9 cellular contexts compared by ENCODE assay signal in genomic region chr4:157204634-157205244, GRCh38. TPM values are rescaled to one million over a fixed set of nuclear protein-coding genes. Genes with fewer than 3 reads are reported as not detected.
A peak's percentile ranks its signal among the peaks of the same experiment; 100 is the strongest.
DNase-seq lines count a peak whose midpoint lies in the region; ATAC-seq and TF ChIP-seq lines count a peak whose summit lies in the region.
"Had no signal": no experiment of that assay in that cellular context is flagged by ENCODE, and none has a peak within 500 bp of the region (broad histone marks: within the 10 kb centered on the region; RNA-seq: fewer than 3 reads in every experiment).

No MANE protein-coding gene starts in this region.

- H3K27ac Mint-ChIP-seq in activated CD4-positive, alpha-beta memory T cell treated with anti-CD3 and anti-CD28 coated beads for 36 hours: no peak overlapping the region
- H3K27ac Mint-ChIP-seq in activated CD4-positive, alpha-beta memory T cell treated with anti-CD3 and anti-CD28 coated beads, Interleukin-2, amount 10 ng/mL, durations not matched to agents 7 days and 5 days: no peak overlapping the region
- H3K27ac Mint-ChIP-seq: naive thymus-derived CD8-positive, alpha-beta T cell had no signal

- no peaks in the 10 kb centered on the region for H3K9me3 Mint-ChIP-seq in activated CD4-positive, alpha-beta memory T cell treated with anti-CD3 and anti-CD28 coated beads for 36 hours
- H3K9me3 Mint-ChIP-seq in activated CD4-positive, alpha-beta memory T cell treated with anti-CD3 and anti-CD28 coated beads, Interleukin-2, amount 10 ng/mL, durations not matched to agents 7 days and 5 days: no peaks in the 10 kb centered on the region

- ATAC-seq in HG03039 (IDR thresholded peaks at IDR 0.05; ENCODE audit: unreplicated experiment) (peak; percentile 59), psoas muscle (no peak)
- ATAC-seq: naive thymus-derived CD8-positive, alpha-beta T cell had no signal

- WGBS in mammary epithelial cell (ENCODE audit: low coverage, missing lambda C conversion rate): 73% methylated on average over 16 of the region's 17 CpGs
- WGBS in psoas muscle, 3 donors: 78 to 80% (median 79%) methylated on average over 17 of the region's 17 CpGs

- H3K36me3 Mint-ChIP-seq in activated CD4-positive, alpha-beta memory T cell treated with anti-CD3 and anti-CD28 coated beads for 36 hours: no peaks in the 10 kb centered on the region
- H3K36me3 Mint-ChIP-seq in activated CD4-positive, alpha-beta memory T cell treated with anti-CD3 and anti-CD28 coated beads, Interleukin-2, amount 10 ng/mL, durations not matched to agents 7 days and 5 days (ENCODE audit: low read depth): no peaks in the 10 kb centered on the region
- H3K36me3 Mint-ChIP-seq: naive thymus-derived CD8-positive, alpha-beta T cell had no signal

- H3K4me3 Mint-ChIP-seq in activated CD4-positive, alpha-beta memory T cell treated with anti-CD3 and anti-CD28 coated beads for 36 hours: no peak overlapping the region
- H3K4me3 Mint-ChIP-seq in activated CD4-positive, alpha-beta memory T cell treated with anti-CD3 and anti-CD28 coated beads, Interleukin-2, amount 10 ng/mL, durations not matched to agents 7 days and 5 days: no peak overlapping the region
- H3K4me3 Mint-ChIP-seq: naive thymus-derived CD8-positive, alpha-beta T cell had no signal

- H3K4me3 ChIP-seq in mammary epithelial cell (replicated peaks in 1 of 3; ENCODE audit: insufficient read depth in 1 of 3, low read depth in 2 of 3, low read length in 3 of 3) (no peak overlapping the region), psoas muscle (no peak overlapping the region), uterus (no peak overlapping the region)

- H3K27ac ChIP-seq in mammary epithelial cell (ENCODE audit: insufficient read depth, low read depth, low read length): no peak overlapping the region
- no peak overlapping the region for H3K27ac ChIP-seq in psoas muscle
- no peak overlapping the region for H3K27ac ChIP-seq in uterus

- peak; percentile 13 for DNase-seq in activated CD4-positive, alpha-beta memory T cell treated with anti-CD3 and anti-CD28 coated beads for 36 hours
- no peak for DNase-seq in activated CD4-positive, alpha-beta memory T cell treated with anti-CD3 and anti-CD28 coated beads, Interleukin-2, amount 10 ng/mL, durations not matched to agents 7 days and 5 days
- DNase-seq in mammary epithelial cell (no peak), psoas muscle (no peak), kidney glomerular epithelial cell (lab: John Stamatoyannopoulos, UW) (no peak), uterus (no peak)
- no peak for DNase-seq in activated naive CD4-positive, alpha-beta T cell treated with Interleukin-2 at 50 U/mL for 16 hours

- no peaks in the 10 kb centered on the region for H3K27me3 ChIP-seq in mammary epithelial cell (ENCODE audit: insufficient read depth, low read length)
- no peaks in the 10 kb centered on the region for H3K27me3 ChIP-seq in psoas muscle (ENCODE audit: insufficient read depth in 3 of 3, low read length in 2 of 3)
- no peaks in the 10 kb centered on the region for H3K27me3 ChIP-seq in uterus

- no peaks in the 10 kb centered on the region for H3K4me1 Mint-ChIP-seq in activated CD4-positive, alpha-beta memory T cell treated with anti-CD3 and anti-CD28 coated beads for 36 hours (ENCODE audit: low read depth)
- H3K4me1 Mint-ChIP-seq in activated CD4-positive, alpha-beta memory T cell treated with anti-CD3 and anti-CD28 coated beads, Interleukin-2, amount 10 ng/mL, durations not matched to agents 7 days and 5 days: no peaks in the 10 kb centered on the region

- H4K20me1 ChIP-seq in mammary epithelial cell (ENCODE audit: insufficient read depth, low read length): no peaks in the 10 kb centered on the region

- no peak overlapping the region for H3K4me2 ChIP-seq in mammary epithelial cell (ENCODE audit: insufficient read depth, low read depth, low read length)

- no peaks in the 10 kb centered on the region for H3K27me3 Mint-ChIP-seq in activated CD4-positive, alpha-beta memory T cell treated with anti-CD3 and anti-CD28 coated beads for 36 hours
- H3K27me3 Mint-ChIP-seq in activated CD4-positive, alpha-beta memory T cell treated with anti-CD3 and anti-CD28 coated beads, Interleukin-2, amount 10 ng/mL, durations not matched to agents 7 days and 5 days: no peaks in the 10 kb centered on the region

- no peak overlapping the region for H2AFZ ChIP-seq in mammary epithelial cell (ENCODE audit: low read depth, low read length)

- no peaks in the 10 kb centered on the region for H3K36me3 ChIP-seq in mammary epithelial cell (ENCODE audit: insufficient read depth, low read length)
- no peaks in the 10 kb centered on the region for H3K36me3 ChIP-seq in psoas muscle (ENCODE audit: insufficient read depth in 1 of 2, low read depth in 1 of 2)
- no peaks in the 10 kb centered on the region for H3K36me3 ChIP-seq in uterus

- no peaks in the 10 kb centered on the region for H3K4me1 ChIP-seq in mammary epithelial cell (ENCODE audit: insufficient read depth, low read length)
- no peaks in the 10 kb centered on the region for H3K4me1 ChIP-seq in psoas muscle
- no peaks in the 10 kb centered on the region for H3K4me1 ChIP-seq in uterus

- no peak for TF ChIP-seq POLR2A in uterus (IDR thresholded peaks at IDR 0.05)

- in situ Hi-C loops in mammary epithelial cell (cut with MboI; ENCODE audit: low sequenced_read_pairs in 2 of 2): loop anchor here (25.0 kb wide), 2 partner anchors 758 to 983 kb away; no protein-coding TSS in a partner anchor

- H3K9me3 ChIP-seq in mammary epithelial cell (replicated peaks; ENCODE audit: insufficient read depth, low read length) (no peaks in the 10 kb centered on the region), psoas muscle (no peaks in the 10 kb centered on the region), uterus (no peaks in the 10 kb centered on the region)

- POLR2A ChIA-PET in activated CD4-positive, alpha-beta memory T cell treated with anti-CD3 and anti-CD28 coated beads for 36 hours (lab: Charles Lee): no interaction called here
- POLR2A ChIA-PET in activated CD4-positive, alpha-beta memory T cell treated with anti-CD3 and anti-CD28 coated beads, Interleukin-2, amount 10 ng/mL, durations not matched to agents 7 days and 5 days (lab: Charles Lee): no interaction called here

- dilution Hi-C loops in mammary epithelial cell (cut with HindIII; ENCODE audit: low sequenced_read_pairs): no loop called here

- H3K9ac ChIP-seq in mammary epithelial cell (ENCODE audit: insufficient read depth, low read length): no peak overlapping the region

- CTCF ChIA-PET in activated CD4-positive, alpha-beta memory T cell treated with anti-CD3 and anti-CD28 coated beads for 36 hours (lab: Charles Lee): no interaction called here
- CTCF ChIA-PET in activated CD4-positive, alpha-beta memory T cell treated with anti-CD3 and anti-CD28 coated beads, Interleukin-2, amount 10 ng/mL, durations not matched to agents 7 days and 5 days (lab: Charles Lee): interaction anchor here (0.7 kb wide), 1 partner anchor 774 kb away, joined by 4 read pairs; no protein-coding TSS in a partner anchor
- CTCF ChIA-PET in mammary epithelial cell (lab: Charles Lee; ENCODE audit: low non-redundant PET): no interaction called here

- intact Hi-C loops in activated CD4-positive, alpha-beta memory T cell treated with anti-CD3 and anti-CD28 coated beads for 36 hours (cut with micrococcal nuclease): no loop called here
- intact Hi-C loops in mammary epithelial cell (cut with micrococcal nuclease): loop anchor here (1.0 kb wide), 1 partner anchor 729 kb away; no protein-coding TSS in a partner anchor
- intact Hi-C loops in psoas muscle (cut with DNase I): no loop called here
- intact Hi-C loops in uterus (cut with DNase I; ENCODE audit: low total_unique reads): no loop called here

- no peaks in the 10 kb centered on the region for H3K79me2 ChIP-seq in mammary epithelial cell (ENCODE audit: insufficient read depth, low read length)

- no TSS peak for BruUV-seq in mammary epithelial cell (replicated peaks; lab: Mats Ljungman, UMichigan)

- TF ChIP-seq CTCF in mammary epithelial cell (conservative IDR thresholded peaks at IDR 0.05 in 1 of 2, IDR thresholded peaks at IDR 0.05 in 1 of 2; ENCODE audit: extremely low read depth in 1 of 2, insufficient read depth in 1 of 2, low read depth in 1 of 2, low read length in 2 of 2) (peak; percentile 58 to 67), psoas muscle (IDR thresholded peaks at IDR 0.05) (peak; percentile 22), uterus (IDR thresholded peaks at IDR 0.05) (peak in 1 of 4 experiments; percentile 10)

RNA-seq across cellular contexts. Expression of gene GRIA2, which starts 15.8 kb away (rescaled TPM):
- total RNA-seq in activated CD4-positive, alpha-beta memory T cell treated with anti-CD3 and anti-CD28 coated beads for 36 hours: not detected
- not detected for total RNA-seq in activated CD4-positive, alpha-beta memory T cell treated with anti-CD3 and anti-CD28 coated beads, Interleukin-2, amount 10 ng/mL, durations not matched to agents 7 days and 5 days
- not detected for total RNA-seq in mammary epithelial cell
- polyA plus RNA-seq in mammary epithelial cell: not detected
- not detected for polyA minus RNA-seq in mammary epithelial cell
- 1 to 10 TPM in 1 of 4 donors, under 1 TPM in 2, not detected in 1; 0.09 to 3.0 (median 0.15) TPM for total RNA-seq in psoas muscle
- polyA plus RNA-seq in psoas muscle: under 1 TPM in 1 of 3 donors, not detected in 2; 0.09 TPM
- total RNA-seq in uterus: 10 to 100 TPM in 3 of 4 donors, 1 to 10 TPM in 1; 10.0 to 64.5 (median 36.6) TPM
- total RNA-seq: naive thymus-derived CD8-positive, alpha-beta T cell had no signal
- polyA plus RNA-seq: naive thymus-derived CD8-positive, alpha-beta T cell had no signal
